Comparison of ENCODE assay signal across 3 cellular contexts in the genomic region with DNA sequence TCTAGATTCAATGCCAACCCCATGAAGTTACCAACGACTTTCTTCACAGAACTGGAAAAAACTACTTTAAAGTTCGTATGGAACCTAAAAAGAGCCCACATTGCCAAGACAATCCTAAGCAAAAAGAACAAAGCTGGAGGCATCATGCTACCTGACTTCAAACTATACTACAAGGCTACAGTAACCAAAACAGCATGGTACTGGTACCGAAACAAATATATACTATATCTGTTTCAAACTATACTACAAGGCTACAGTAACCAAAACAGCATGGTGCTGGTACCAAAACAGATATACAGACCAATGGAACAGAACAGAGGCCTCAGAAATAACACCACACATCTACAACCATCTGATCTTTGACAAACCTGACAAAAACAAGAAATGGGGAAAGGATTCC. TPM values are rescaled to one million over a fixed set of nuclear protein-coding genes. Genes with fewer than 3 reads are reported as not detected.
"Had no signal": no experiment of that assay in that cellular context is flagged by ENCODE, and none has a peak within 500 bp of the region (broad histone marks: within the 10 kb centered on the region; RNA-seq: fewer than 3 reads in every experiment).

No MANE protein-coding gene starts in this region.

RNA-seq across cellular contexts. Expression of a gene that starts 48.6 kb away (rescaled TPM):
- total RNA-seq: HepG2, HT-29, IMR-90 had no signal
- polyA plus RNA-seq: IMR-90 had no signal
